8 cellular contexts compared by ENCODE assay signal in genomic region chr3:125585595-125586223, GRCh38. TPM values are rescaled to one million over a fixed set of nuclear protein-coding genes. Genes with fewer than 3 reads are reported as not detected.
DNase-seq lines count a peak whose midpoint lies in the region; ATAC-seq, FAIRE-seq and TF ChIP-seq lines count a peak whose summit lies in the region.

No MANE protein-coding gene starts in this region.

- no peak overlapping the region for H3K4me2 ChIP-seq in keratinocyte (ENCODE audit: control insufficient read depth, extremely low read depth, insufficient read depth, low read depth, low read length)

- dilution Hi-C loops in keratinocyte (cut with MboI; ENCODE audit: extremely low pct_ligation_motif_present, low sequenced_read_pairs), result no loop called here

- H3K4me1 Mint-ChIP-seq in activated CD8-positive, alpha-beta memory T cell treated with anti-CD3 and anti-CD28 coated beads, Interleukin-2, amount 10 ng/mL, durations not matched to agents 7 days and 5 days, result peaks cover 15% of the 10 kb centered on the region

- no peaks in the 10 kb centered on the region for H3K9me3 Mint-ChIP-seq in activated CD8-positive, alpha-beta memory T cell treated with anti-CD3 and anti-CD28 coated beads, Interleukin-2, amount 10 ng/mL, durations not matched to agents 7 days and 5 days (ENCODE audit: low read depth)

- no peak for TF ChIP-seq POLR2A in NB4 (IDR thresholded peaks at IDR 0.05; ENCODE audit: extremely low read depth, insufficient read length)

- H3K4me3 ChIP-seq in NB4 (ENCODE audit: low read depth, low read length) (no peak overlapping the region), keratinocyte (ENCODE audit: control insufficient read depth in 2 of 3, extremely low read depth in 1 of 3, insufficient read depth in 2 of 3, low read depth in 1 of 3, low read length in 3 of 3) (no peak overlapping the region)

- H4K20me1 ChIP-seq in keratinocyte (ENCODE audit: control insufficient read depth, extremely low read depth, insufficient read depth, low read length), result no peaks in the 10 kb centered on the region

- no peak overlapping the region for H3K27ac Mint-ChIP-seq in activated CD8-positive, alpha-beta memory T cell treated with anti-CD3 and anti-CD28 coated beads, Interleukin-2, amount 10 ng/mL, durations not matched to agents 7 days and 5 days

- FAIRE-seq in keratinocyte (lab: Jason Lieb, UNC), result peak; percentile 91

- ATAC-seq in activated CD8-positive, alpha-beta memory T cell treated with anti-CD3 and anti-CD28 coated beads, Interleukin-2, amount 10 ng/mL, durations not matched to agents 7 days and 5 days, result peak; percentile 66

- H3K9ac ChIP-seq in keratinocyte (ENCODE audit: control insufficient read depth, extremely low read depth, insufficient read depth, low read length), result no peak overlapping the region

- H3K4me3 Mint-ChIP-seq in activated CD8-positive, alpha-beta memory T cell treated with anti-CD3 and anti-CD28 coated beads, Interleukin-2, amount 10 ng/mL, durations not matched to agents 7 days and 5 days, result no peak overlapping the region

- TF ChIP-seq CTCF in NB4 (IDR thresholded peaks at IDR 0.05; ENCODE audit: low read depth, low read length) (peak; percentile 86), keratinocyte (optimal IDR thresholded peaks at IDR 0.05 in 1 of 3, IDR thresholded peaks at IDR 0.05 in 1 of 3, conservative IDR thresholded peaks at IDR 0.05 in 1 of 3; ENCODE audit: extremely low read depth in 1 of 3, insufficient read depth in 2 of 3, low read length in 3 of 3) (peak; percentile 74 to 96 (median 91))

- no peak overlapping the region for H2AFZ ChIP-seq in keratinocyte (ENCODE audit: control insufficient read depth, low read length)

- H3K27me3 ChIP-seq in keratinocyte (ENCODE audit: control insufficient read depth, extremely low read depth, insufficient read depth, low read length), result no peaks in the 10 kb centered on the region

- H3K4me1 ChIP-seq in keratinocyte (ENCODE audit: control insufficient read depth, extremely low read depth, insufficient read depth, low read length), result peaks cover 4% of the 10 kb centered on the region

- no peaks in the 10 kb centered on the region for H3K36me3 ChIP-seq in keratinocyte (ENCODE audit: control insufficient read depth in 2 of 2, extremely low read depth in 1 of 2, insufficient read depth in 2 of 2, low read length in 2 of 2)

- H3K79me2 ChIP-seq in keratinocyte (ENCODE audit: control insufficient read depth, insufficient read depth, low read length), result peaks cover 12% of the 10 kb centered on the region

- H3K27me3 Mint-ChIP-seq in activated CD8-positive, alpha-beta memory T cell treated with anti-CD3 and anti-CD28 coated beads, Interleukin-2, amount 10 ng/mL, durations not matched to agents 7 days and 5 days, result no peaks in the 10 kb centered on the region

- H3K27ac ChIP-seq in caudate nucleus (ENCODE audit: low read depth, low read length) (no peak overlapping the region), keratinocyte (ENCODE audit: control insufficient read depth, insufficient read depth, low read length) (no peak overlapping the region)

- peak; percentile 56 for DNase-seq in activated CD8-positive, alpha-beta memory T cell treated with anti-CD3 and anti-CD28 coated beads, Interleukin-2, amount 10 ng/mL, durations not matched to agents 7 days and 5 days
- DNase-seq in activated CD8-positive, alpha-beta memory T cell treated with anti-CD3 and anti-CD28 coated beads for 24 hours, result no peak
- DNase-seq in NB4 (ENCODE audit: low read depth) (peak; percentile 56), SW480 (ENCODE audit: low spot score) (peak; percentile 65), caudate nucleus (lab: John Stamatoyannopoulos, UW) (peak in 33 of 61 donors; percentile 2 to 73 (median 19)), keratinocyte (ENCODE audit: low read depth, low spot score) (peak; percentile 26), NCI-H187 treated with DMSO at 0.1 percent for 48 hours (lab: John Stamatoyannopoulos, UW) (no peak)
- peak; percentile 24 to 35 for DNase-seq in stimulated activated CD4-positive, alpha-beta T cell treated with anti-CD3 and anti-CD28 coated beads, Interleukin-4, amount 100 ng/mL, for 48 hours (ENCODE audit: low read depth in 2 of 2)

- no peaks in the 10 kb centered on the region for H3K9me3 ChIP-seq in keratinocyte (ENCODE audit: control insufficient read depth, low read depth, low read length)

- no peaks in the 10 kb centered on the region for H3K9me1 ChIP-seq in keratinocyte (ENCODE audit: control insufficient read depth, extremely low read depth, insufficient read depth, low read length)

- CTCF ChIA-PET in activated CD8-positive, alpha-beta memory T cell treated with anti-CD3 and anti-CD28 coated beads, Interleukin-2, amount 10 ng/mL, durations not matched to agents 7 days and 5 days (lab: Charles Lee), result interaction anchor here (0.6 to 3.9 kb wide), 21 partner anchors 9 to 825 kb away, joined by 3 to 23 read pairs (median 4); partner anchors contain the start of genes OSBPL11 and SNX4

- peaks cover 3% of the 10 kb centered on the region for H3K36me3 Mint-ChIP-seq in activated CD8-positive, alpha-beta memory T cell treated with anti-CD3 and anti-CD28 coated beads, Interleukin-2, amount 10 ng/mL, durations not matched to agents 7 days and 5 days

RNA-seq across cellular contexts. Expression of gene OSBPL11, which starts 9.6 kb away (rescaled TPM):
- total RNA-seq in activated CD8-positive, alpha-beta memory T cell treated with anti-CD3 and anti-CD28 coated beads, Interleukin-2, amount 10 ng/mL, durations not matched to agents 7 days and 5 days, result 10 to 100 TPM; 13.8 to 16.4 TPM
- 7.4 to 11.3 TPM (median 8.0 TPM) in 3 replicates for polyA plus RNA-seq in keratinocyte
- 14.5 TPM for polyA plus RNA-seq in keratinocyte (2011; ENCODE audit: low read depth)
- polyA plus RNA-seq in keratinocyte (2011; cell fraction: cytosol; rRNA removed), result 6.3 and 11.7 TPM in 2 replicates
- polyA plus RNA-seq in keratinocyte (2011; cell fraction: nucleus; rRNA removed), result 7.9 and 9.5 TPM in 2 replicates
- 8.8 and 9.1 TPM in 2 replicates for polyA plus RNA-seq in keratinocyte (2012; ENCODE audit: low replicate concordance)
- 2.9 to 18.2 TPM (median 10.1 TPM) in 3 replicates for polyA minus RNA-seq in keratinocyte
- polyA minus RNA-seq in keratinocyte (2011; cell fraction: cytosol; rRNA and poly(A)+ RNA removed), result 9.0 TPM
- polyA minus RNA-seq in keratinocyte (2011; cell fraction: nucleus; rRNA and poly(A)+ RNA removed), result 5.8 and 12.8 TPM in 2 replicates

Comparison
In these comparisons a context has a peak if more than half of its experiments do, and no peak if none do; other contexts are left out.
1. DNase-seq: peak in activated CD8-positive, alpha-beta memory T cell treated with anti-CD3 and anti-CD28 coated beads, Interleukin-2, amount 10 ng/mL, durations not matched to agents 7 days and 5 days (single experiment), NB4 (single experiment), SW480 (single experiment), caudate nucleus (33 of 61), keratinocyte (single experiment) and stimulated activated CD4-positive, alpha-beta T cell treated with anti-CD3 and anti-CD28 coated beads, Interleukin-4, amount 100 ng/mL, for 48 hours (2 of 2); none in activated CD8-positive, alpha-beta memory T cell treated with anti-CD3 and anti-CD28 coated beads for 24 hours (single experiment) and NCI-H187 treated with DMSO at 0.1 percent for 48 hours (single experiment).